In genomic region chr2:177763532-177764265, GRCh38 we compare ENCODE assay signal across 8 cellular contexts.
DNase-seq lines count a peak whose midpoint lies in the region; ATAC-seq and TF ChIP-seq lines count a peak whose summit lies in the region.

No MANE protein-coding gene starts in this region.

- peaks cover 10% of the 10 kb centered on the region for H3K27me3 Mint-ChIP-seq in activated T-cell treated with anti-CD3 and anti-CD28 coated beads, Interleukin-2, amount 50 U/mL, for 4 hours (ENCODE audit: low read depth)

- H3K79me2 ChIP-seq in DOHH2 (ENCODE audit: control insufficient read depth, low read length) = no peaks in the 10 kb centered on the region

- ATAC-seq in GM21619 (IDR thresholded peaks at IDR 0.05; ENCODE audit: unreplicated experiment) (peak; percentile 99), Panc1 (peak; percentile 96)
- ATAC-seq in activated T-cell treated with anti-CD3 and anti-CD28 coated beads, Interleukin-2, amount 50 U/mL, for 4 hours = peak; percentile 96 to 98

- no TSS peak for BruUV-seq in Panc1 (replicated peaks; lab: Mats Ljungman, UMichigan)

- no peaks in the 10 kb centered on the region for H3K36me3 Mint-ChIP-seq in activated T-cell treated with anti-CD3 and anti-CD28 coated beads, Interleukin-2, amount 50 U/mL, for 4 hours (ENCODE audit: insufficient read depth)

- DNase-seq in Panc1 (ENCODE audit: low read depth, low spot score) (peak; percentile 38), fibroblast of villous mesenchyme (ENCODE audit: low read depth) (peak; percentile 66), occipital lobe (lab: John Stamatoyannopoulos, UW) (peak; percentile 10), suprapubic skin (ENCODE audit: low spot score in 2 of 2) (peak; percentile 83 to 85)
- peak; percentile 69 for DNase-seq in activated T-cell treated with anti-CD3 and anti-CD28 coated beads, Interleukin-2, amount 50 U/mL, for 4 hours

- POLR2A ChIA-PET in Panc1 (lab: Charles Lee) = no interaction called here

- CTCF ChIA-PET in Panc1 (lab: Charles Lee) = interaction anchor here (0.7 kb wide), 1 partner anchor 120 kb away, joined by 3 read pairs; no protein-coding TSS in a partner anchor

- no peaks in the 10 kb centered on the region for H3K9me2 ChIP-seq in DOHH2 (replicated peaks; ENCODE audit: control insufficient read depth, low read length)

- H3K27ac ChIP-seq in DOHH2 (ENCODE audit: low read depth, low read length) = no peak overlapping the region
- no peak overlapping the region for H3K27ac ChIP-seq in HUES64 (ENCODE audit: low read depth, low read length)
- no peak overlapping the region for H3K27ac ChIP-seq in Panc1 (ENCODE audit: low read length)
- H3K27ac ChIP-seq in suprapubic skin = no peak overlapping the region

- H3K27me3 ChIP-seq in DOHH2 (ENCODE audit: control insufficient read depth, low read length) (peaks cover 3% of the 10 kb centered on the region; the same call in 1 of the 2 replicates), HUES64 (ENCODE audit: insufficient read depth, low read length) (peaks cover 28% of the 10 kb centered on the region), Panc1 (ENCODE audit: control insufficient read depth, insufficient read depth, low read length) (no peaks in the 10 kb centered on the region; the same call in 1 of the 2 replicates), suprapubic skin (no peaks in the 10 kb centered on the region)

- no peak overlapping the region for H3K9ac ChIP-seq in HUES64 (ENCODE audit: low read depth, low read length)

- H3K4me1 ChIP-seq in DOHH2 (ENCODE audit: control insufficient read depth, low read length) (no peaks in the 10 kb centered on the region), HUES64 (ENCODE audit: insufficient read depth, low read length) (peaks cover under 1% of the 10 kb centered on the region; the same call in 1 of the 2 replicates), Panc1 (ENCODE audit: control insufficient read depth, insufficient read depth, low read length) (peaks cover 5% of the 10 kb centered on the region; the same call in 1 of the 2 replicates), suprapubic skin (peaks cover 4% of the 10 kb centered on the region)

- no peaks in the 10 kb centered on the region for H3K36me3 ChIP-seq in DOHH2 (ENCODE audit: control insufficient read depth, low read length)
- H3K36me3 ChIP-seq in HUES64 (ENCODE audit: insufficient read depth, low read length) = no peaks in the 10 kb centered on the region
- no peaks in the 10 kb centered on the region for H3K36me3 ChIP-seq in Panc1 (ENCODE audit: control insufficient read depth, insufficient read depth, low read length)
- no peaks in the 10 kb centered on the region for H3K36me3 ChIP-seq in suprapubic skin

- TF ChIP-seq EP300 in suprapubic skin (IDR thresholded peaks at IDR 0.05) = no peak

- no peak overlapping the region for H3K4me3 Mint-ChIP-seq in activated T-cell treated with anti-CD3 and anti-CD28 coated beads, Interleukin-2, amount 50 U/mL, for 4 hours

- TF ChIP-seq CTCF in DOHH2 (IDR thresholded peaks at IDR 0.05; ENCODE audit: low read depth, low read length, poor library complexity, severe bottlenecking) = peak; percentile 88
- TF ChIP-seq CTCF in Panc1 (IDR thresholded peaks at IDR 0.05) = peak; percentile 93
- TF ChIP-seq CTCF in fibroblast of villous mesenchyme (IDR thresholded peaks at IDR 0.05; ENCODE audit: insufficient read depth, low read depth, low read length) = peak; percentile 85
- peak; percentile 60 to 78 for TF ChIP-seq CTCF in suprapubic skin (IDR thresholded peaks at IDR 0.05)

- 26% methylated on average over 14 of the region's 14 CpGs for WGBS in HUES64
- 47% methylated on average over 8 of the region's 14 CpGs for WGBS in suprapubic skin

- no peaks in the 10 kb centered on the region for H3K9me3 Mint-ChIP-seq in activated T-cell treated with anti-CD3 and anti-CD28 coated beads, Interleukin-2, amount 50 U/mL, for 4 hours

- H3K4me3 ChIP-seq in DOHH2 (ENCODE audit: low read length) (no peak overlapping the region), HUES64 (ENCODE audit: low read length) (peak overlapping the region; percentile 44), Panc1 (ENCODE audit: low read depth in 2 of 2, low read length in 2 of 2) (peak overlapping the region in 1 of 2 experiments; percentile 45; a peak in 2 of 4 replicates), fibroblast of villous mesenchyme (ENCODE audit: low read depth, low read length) (no peak overlapping the region), suprapubic skin (no peak overlapping the region)

- H3F3A ChIP-seq in DOHH2 (ENCODE audit: control insufficient read depth, insufficient read depth) = no peaks in the 10 kb centered on the region

- TF ChIP-seq POLR2A in suprapubic skin (IDR thresholded peaks at IDR 0.05) = no peak

- peaks cover 7% of the 10 kb centered on the region for H3K4me1 Mint-ChIP-seq in activated T-cell treated with anti-CD3 and anti-CD28 coated beads, Interleukin-2, amount 50 U/mL, for 4 hours (ENCODE audit: low read depth)

- H3K4me2 ChIP-seq in DOHH2 (ENCODE audit: low read length) = no peak overlapping the region

- H3K9me3 ChIP-seq in DOHH2 (ENCODE audit: control insufficient read depth, insufficient read depth, low read length) (no peaks in the 10 kb centered on the region), HUES64 (ENCODE audit: insufficient read depth, low read depth, low read length) (no peaks in the 10 kb centered on the region), Panc1 (ENCODE audit: control insufficient read depth, insufficient read depth, low read depth, low read length) (no peaks in the 10 kb centered on the region), suprapubic skin (no peaks in the 10 kb centered on the region)

- no peaks in the 10 kb centered on the region for H4K20me1 ChIP-seq in DOHH2 (ENCODE audit: control insufficient read depth, insufficient read depth, low read depth, low read length)

- in situ Hi-C loops in Panc1 (cut with HindIII; ENCODE audit: low pct_unique_long_range_greater_than_20kb, low sequenced_read_pairs) = no loop called here

- intact Hi-C loops in Panc1 (cut with micrococcal nuclease; ENCODE audit: unreplicated experiment) = no loop called here

Comparison
In these comparisons a context has a peak if more than half of its experiments do, and no peak if none do; other contexts are left out.
1. DNase-seq: peak in every context shown above with its lines; median percentile 84 in suprapubic skin; 69 in activated T-cell treated with anti-CD3 and anti-CD28 coated beads, Interleukin-2, amount 50 U/mL, for 4 hours; 66 in fibroblast of villous mesenchyme; 38 in Panc1; 10 in occipital lobe.